In genomic region chr1:32716312-32717126, GRCh38 we compare ENCODE assay signal across 8 cellular contexts. TPM values are rescaled to one million over a fixed set of nuclear protein-coding genes. Genes with fewer than 3 reads are reported as not detected.
DNase-seq lines count a peak whose midpoint lies in the region; ATAC-seq and TF ChIP-seq lines count a peak whose summit lies in the region.

No MANE protein-coding gene starts in this region.

- no peak for TF ChIP-seq EP300 in tibial nerve (IDR thresholded peaks at IDR 0.05)

- H3K27ac ChIP-seq in SU-DHL-6 (ENCODE audit: low read depth, low read length) (no peak overlapping the region), colonic mucosa (peak overlapping the region; percentile 61), tibial nerve (peak overlapping the region in 1 of 4 donors; percentile 44)

- TF ChIP-seq CTCF in SU-DHL-6 (IDR thresholded peaks at IDR 0.05; ENCODE audit: insufficient read depth, low read length, poor library complexity, severe bottlenecking) (no peak), colonic mucosa (IDR thresholded peaks at IDR 0.05) (no peak), tibial nerve (IDR thresholded peaks at IDR 0.05) (no peak)

- ATAC-seq in GM19023 (IDR thresholded peaks at IDR 0.05; ENCODE audit: unreplicated experiment): no peak

- H3K36me3 ChIP-seq in SU-DHL-6 (ENCODE audit: low read length) (no peaks in the 10 kb centered on the region), colonic mucosa (no peaks in the 10 kb centered on the region), mucosa of stomach (ENCODE audit: control insufficient read depth, insufficient read depth, low read length) (no peaks in the 10 kb centered on the region), tibial nerve (no peaks in the 10 kb centered on the region)

- no peaks in the 10 kb centered on the region for H3K79me2 ChIP-seq in SU-DHL-6 (ENCODE audit: insufficient read depth, low read length)

- no peaks in the 10 kb centered on the region for H3F3A ChIP-seq in SU-DHL-6 (ENCODE audit: insufficient read depth)

- no peaks in the 10 kb centered on the region for H3K9me2 ChIP-seq in SU-DHL-6 (replicated peaks; ENCODE audit: insufficient read depth, low read length)

- peak; percentile 19 for DNase-seq in activated T-cell treated with anti-CD3 and anti-CD28 coated beads for 1 hour (ENCODE audit: low read depth)
- no peak for DNase-seq in activated T-cell treated with anti-CD3 and anti-CD28 coated beads, Interleukin-2, amount 50 U/mL, for 1 hour
- DNase-seq in NCI-H1417 (lab: John Stamatoyannopoulos, UW): peak; percentile 96 to 98 (median 96)
- peak; percentile 99 for DNase-seq in colonic mucosa
- DNase-seq in tibial nerve (ENCODE audit: low spot score in 2 of 2): no peak

- H3K4me1 ChIP-seq in colonic mucosa: no peaks in the 10 kb centered on the region
- H3K4me1 ChIP-seq in mucosa of stomach (ENCODE audit: control insufficient read depth, insufficient read depth, low read length): peaks cover 46% of the 10 kb centered on the region
- H3K4me1 ChIP-seq in tibial nerve: peaks cover 0 to 6% (median 0%) of the 10 kb centered on the region in 4 donors

- H4K20me1 ChIP-seq in SU-DHL-6 (ENCODE audit: low read depth, low read length): no peaks in the 10 kb centered on the region

- intact Hi-C loops in colonic mucosa (cut with DNase I): no loop called here

- no peaks in the 10 kb centered on the region for H3K9me3 ChIP-seq in SU-DHL-6 (ENCODE audit: insufficient read depth, low read length)
- no peaks in the 10 kb centered on the region for H3K9me3 ChIP-seq in colonic mucosa
- no peaks in the 10 kb centered on the region for H3K9me3 ChIP-seq in mucosa of stomach (ENCODE audit: control insufficient read depth, low read length)
- H3K9me3 ChIP-seq in tibial nerve: no peaks in the 10 kb centered on the region

- peak overlapping the region; percentile 27; the same call in 1 of the 2 replicates for H3K9ac ChIP-seq in SU-DHL-6 (ENCODE audit: low read length)
- H3K9ac ChIP-seq in colonic mucosa (ENCODE audit: low read depth in 2 of 2, low read length in 2 of 2): peak overlapping the region in 1 of 2 donors; percentile 59
- peak overlapping the region; percentile 59 for H3K9ac ChIP-seq in mucosa of stomach (ENCODE audit: low read length)

- peak overlapping the region; percentile 39 for H2AFZ ChIP-seq in SU-DHL-6 (ENCODE audit: low read depth, low read length, severe bottlenecking)

- no peak overlapping the region for H3K4me3 ChIP-seq in SU-DHL-6 (ENCODE audit: insufficient read depth, low read length, poor library complexity, severe bottlenecking)
- no peak overlapping the region for H3K4me3 ChIP-seq in colonic mucosa
- H3K4me3 ChIP-seq in mucosa of stomach (ENCODE audit: low read length): peak overlapping the region; percentile 25
- no peak overlapping the region for H3K4me3 ChIP-seq in tibial nerve

- TF ChIP-seq POLR2A in tibial nerve (IDR thresholded peaks at IDR 0.05): no peak

- WGBS in tibial nerve, 2 donors: 31 to 39% methylated on average over 7 of the region's 9 CpGs

- H3K4me2 ChIP-seq in SU-DHL-6 (ENCODE audit: low read depth, low read length, poor library complexity, severe bottlenecking): peak overlapping the region; percentile 35

- H3K27me3 ChIP-seq in SU-DHL-6 (ENCODE audit: low read length) (no peaks in the 10 kb centered on the region), colonic mucosa (no peaks in the 10 kb centered on the region), mucosa of stomach (ENCODE audit: control insufficient read depth, insufficient read depth, low read length) (no peaks in the 10 kb centered on the region), tibial nerve (no peaks in the 10 kb centered on the region)

RNA-seq across cellular contexts. Expression of gene SYNC, which starts 13.9 kb away (rescaled TPM):
- total RNA-seq in colonic mucosa (10 to 100 TPM in 1 of 2 donors, 1 to 10 TPM in 1; 6.6 to 10.6 TPM), tibial nerve (10 to 100 TPM; 10.2 to 31.2 (median 23.7) TPM)

Comparison
In these comparisons a context has a peak if more than half of its experiments do, and no peak if none do; other contexts are left out.
1. DNase-seq: peak in activated T-cell treated with anti-CD3 and anti-CD28 coated beads for 1 hour (single experiment), NCI-H1417 (3 of 3) and colonic mucosa (single experiment); none in activated T-cell treated with anti-CD3 and anti-CD28 coated beads, Interleukin-2, amount 50 U/mL, for 1 hour (single experiment) and tibial nerve (0 of 2).